In the genomic region with DNA sequence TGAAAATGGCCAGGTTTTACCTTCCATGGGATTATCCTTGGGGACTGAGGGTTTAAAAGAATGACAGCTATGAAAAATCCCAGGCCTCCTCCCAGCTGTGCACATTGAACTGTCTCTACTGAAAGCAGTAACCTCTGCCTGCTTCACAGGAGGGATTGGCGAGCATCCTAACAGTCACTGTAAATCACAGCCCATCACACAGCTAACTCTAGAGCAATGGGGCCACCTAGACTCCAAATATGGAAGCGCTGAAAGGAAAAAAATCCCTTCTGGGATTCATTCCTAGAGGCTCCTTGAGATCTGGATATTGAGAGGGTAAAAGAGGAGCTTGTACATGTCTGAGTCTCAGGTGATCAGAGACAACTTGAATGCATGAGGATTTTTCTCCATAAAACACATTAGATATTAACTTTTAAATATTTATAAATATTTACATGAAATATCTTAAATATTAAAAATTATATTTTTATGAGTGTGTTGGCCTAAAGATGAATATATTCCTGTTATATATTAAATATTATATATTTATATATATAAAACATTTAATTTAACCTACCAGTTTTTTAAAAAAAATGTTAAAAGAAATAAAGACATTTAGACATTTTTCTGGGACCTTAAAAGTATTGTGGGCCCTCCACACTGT, we compare ENCODE assay signal across 8 cellular contexts.
DNase-seq lines count a peak whose midpoint lies in the region; ATAC-seq and TF ChIP-seq lines count a peak whose summit lies in the region.

No MANE protein-coding gene starts in this region.

- no peaks in the 10 kb centered on the region for H3K36me3 Mint-ChIP-seq in osteocyte (ENCODE audit: unreplicated experiment)

- no peak overlapping the region for H3K4me3 ChIP-seq in dorsolateral prefrontal cortex

- H3K27me3 Mint-ChIP-seq in osteocyte (ENCODE audit: unreplicated experiment) = peaks cover 51% of the 10 kb centered on the region

- DNase-seq in NCI-H510A treated with DMSO at 0.1 percent for 48 hours (lab: John Stamatoyannopoulos, UW) = peak; percentile 6
- no peak for DNase-seq in NCI-H510A (lab: John Stamatoyannopoulos, UW)
- peak; percentile 73 for DNase-seq in NCI-H526 treated with DMSO at 0.1 percent for 48 hours (lab: John Stamatoyannopoulos, UW)
- peak in 8 of 10 donors; percentile 12 to 85 (median 68) for DNase-seq in dorsolateral prefrontal cortex
- DNase-seq in osteocyte (ENCODE audit: extremely low spot score, unreplicated experiment) = no peak
- DNase-seq in mesenteric fat pad (ENCODE audit: low spot score) = no peak
- no peak for DNase-seq in T-helper 1 cell

- H3K4me3 Mint-ChIP-seq in osteocyte (ENCODE audit: unreplicated experiment) = no peak overlapping the region

- no peak overlapping the region for H3K27ac Mint-ChIP-seq in osteocyte (ENCODE audit: unreplicated experiment)

- TF ChIP-seq CTCF in dorsolateral prefrontal cortex (IDR thresholded peaks at IDR 0.05 in 54 of 56, conservative IDR thresholded peaks at IDR 0.05 in 2 of 56; ENCODE audit: low read depth in 1 of 56, partially characterized antibody in 56 of 56) = peak; percentile 45 to 89 (median 76)
- TF ChIP-seq CTCF in osteocyte (IDR thresholded peaks at IDR 0.05) = peak; percentile 55

- ATAC-seq in GM21723 (IDR thresholded peaks at IDR 0.05; ENCODE audit: unreplicated experiment) = no peak

- intact Hi-C loops in dorsolateral prefrontal cortex (cut with DNase I) = loop anchor here (2.0 to 10.0 kb wide), 11 partner anchors 134 to 1192 kb away; a partner anchor contains a TSS

- H3K4me1 Mint-ChIP-seq in osteocyte (ENCODE audit: unreplicated experiment) = peaks cover 6% of the 10 kb centered on the region

- no peaks in the 10 kb centered on the region for H3K27me3 ChIP-seq in dorsolateral prefrontal cortex

- H3K27ac ChIP-seq in dorsolateral prefrontal cortex = peak overlapping the region in 57 of 59 donors; percentile 10 to 88 (median 80)

- no peaks in the 10 kb centered on the region for H3K9me3 Mint-ChIP-seq in osteocyte (ENCODE audit: unreplicated experiment)

Comparison
In these comparisons a context has a peak if more than half of its experiments do, and no peak if none do; other contexts are left out.
1. DNase-seq: peak in NCI-H510A treated with DMSO at 0.1 percent for 48 hours (single experiment), NCI-H526 treated with DMSO at 0.1 percent for 48 hours (single experiment) and dorsolateral prefrontal cortex (8 of 10); none in NCI-H510A (single experiment), osteocyte (single experiment), mesenteric fat pad (single experiment) and T-helper 1 cell (0 of 5).